Comparison of ENCODE assay signal across 1 cellular context in the genomic region with DNA sequence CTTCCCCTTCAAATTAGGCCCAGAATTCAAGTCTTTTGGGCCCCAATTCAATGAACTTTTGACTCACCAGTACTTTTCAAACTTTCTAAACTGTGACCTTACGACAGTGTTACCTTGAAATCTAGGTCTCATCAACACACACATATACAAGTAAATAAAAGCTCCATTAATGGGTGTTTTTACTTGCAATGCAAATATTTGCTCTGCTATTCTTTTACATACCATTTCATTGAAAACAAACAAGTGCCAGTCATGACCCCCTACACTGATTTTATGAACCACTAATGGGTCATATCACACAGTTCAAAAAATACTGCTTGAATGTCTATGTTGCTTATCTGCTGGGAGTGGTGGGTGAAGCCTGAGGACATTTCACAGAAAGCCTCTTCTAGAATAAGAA.
A peak's percentile ranks its signal among the peaks of the same experiment; 100 is the strongest.
TF ChIP-seq lines count a peak whose summit lies in the region.

No MANE protein-coding gene starts in this region.

TF ChIP-seq in HepG2, 621 proteins besides CTCF, POLR2A, EP300 and RAD21 (continued from another document and continues in another):
- TF ChIP-seq, protein P1, sequence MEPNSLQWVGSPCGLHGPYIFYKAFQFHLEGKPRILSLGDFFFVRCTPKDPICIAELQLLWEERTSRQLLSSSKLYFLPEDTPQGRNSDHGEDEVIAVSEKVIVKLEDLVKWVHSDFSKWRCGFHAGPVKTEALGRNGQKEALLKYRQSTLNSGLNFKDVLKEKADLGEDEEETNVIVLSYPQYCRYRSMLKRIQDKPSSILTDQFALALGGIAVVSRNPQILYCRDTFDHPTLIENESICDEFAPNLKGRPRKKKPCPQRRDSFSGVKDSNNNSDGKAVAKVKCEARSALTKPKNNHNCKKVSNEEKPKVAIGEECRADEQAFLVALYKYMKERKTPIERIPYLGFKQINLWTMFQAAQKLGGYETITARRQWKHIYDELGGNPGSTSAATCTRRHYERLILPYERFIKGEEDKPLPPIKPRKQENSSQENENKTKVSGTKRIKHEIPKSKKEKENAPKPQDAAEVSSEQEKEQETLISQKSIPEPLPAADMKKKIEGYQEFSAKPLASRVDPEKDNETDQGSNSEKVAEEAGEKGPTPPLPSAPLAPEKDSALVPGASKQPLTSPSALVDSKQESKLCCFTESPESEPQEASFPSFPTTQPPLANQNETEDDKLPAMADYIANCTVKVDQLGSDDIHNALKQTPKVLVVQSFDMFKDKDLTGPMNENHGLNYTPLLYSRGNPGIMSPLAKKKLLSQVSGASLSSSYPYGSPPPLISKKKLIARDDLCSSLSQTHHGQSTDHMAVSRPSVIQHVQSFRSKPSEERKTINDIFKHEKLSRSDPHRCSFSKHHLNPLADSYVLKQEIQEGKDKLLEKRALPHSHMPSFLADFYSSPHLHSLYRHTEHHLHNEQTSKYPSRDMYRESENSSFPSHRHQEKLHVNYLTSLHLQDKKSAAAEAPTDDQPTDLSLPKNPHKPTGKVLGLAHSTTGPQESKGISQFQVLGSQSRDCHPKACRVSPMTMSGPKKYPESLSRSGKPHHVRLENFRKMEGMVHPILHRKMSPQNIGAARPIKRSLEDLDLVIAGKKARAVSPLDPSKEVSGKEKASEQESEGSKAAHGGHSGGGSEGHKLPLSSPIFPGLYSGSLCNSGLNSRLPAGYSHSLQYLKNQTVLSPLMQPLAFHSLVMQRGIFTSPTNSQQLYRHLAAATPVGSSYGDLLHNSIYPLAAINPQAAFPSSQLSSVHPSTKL (CRISPR knock-in tag; IDR thresholded peaks at IDR 0.05): peak; percentile 93
- no peak for TF ChIP-seq ZNF597 (CRISPR knock-in tag; IDR thresholded peaks at IDR 0.05)
- TF ChIP-seq, protein P2, sequence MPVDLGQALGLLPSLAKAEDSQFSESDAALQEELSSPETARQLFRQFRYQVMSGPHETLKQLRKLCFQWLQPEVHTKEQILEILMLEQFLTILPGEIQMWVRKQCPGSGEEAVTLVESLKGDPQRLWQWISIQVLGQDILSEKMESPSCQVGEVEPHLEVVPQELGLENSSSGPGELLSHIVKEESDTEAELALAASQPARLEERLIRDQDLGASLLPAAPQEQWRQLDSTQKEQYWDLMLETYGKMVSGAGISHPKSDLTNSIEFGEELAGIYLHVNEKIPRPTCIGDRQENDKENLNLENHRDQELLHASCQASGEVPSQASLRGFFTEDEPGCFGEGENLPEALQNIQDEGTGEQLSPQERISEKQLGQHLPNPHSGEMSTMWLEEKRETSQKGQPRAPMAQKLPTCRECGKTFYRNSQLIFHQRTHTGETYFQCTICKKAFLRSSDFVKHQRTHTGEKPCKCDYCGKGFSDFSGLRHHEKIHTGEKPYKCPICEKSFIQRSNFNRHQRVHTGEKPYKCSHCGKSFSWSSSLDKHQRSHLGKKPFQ (CRISPR knock-in tag; IDR thresholded peaks at IDR 0.05; ENCODE audit: insufficient replicate concordance): no peak
- TF ChIP-seq SOX6 (IDR thresholded peaks at IDR 0.05): no peak
- peak; percentile 87 for TF ChIP-seq SOX6 (CRISPR knock-in tag; IDR thresholded peaks at IDR 0.05)
- TF ChIP-seq, protein P3, sequence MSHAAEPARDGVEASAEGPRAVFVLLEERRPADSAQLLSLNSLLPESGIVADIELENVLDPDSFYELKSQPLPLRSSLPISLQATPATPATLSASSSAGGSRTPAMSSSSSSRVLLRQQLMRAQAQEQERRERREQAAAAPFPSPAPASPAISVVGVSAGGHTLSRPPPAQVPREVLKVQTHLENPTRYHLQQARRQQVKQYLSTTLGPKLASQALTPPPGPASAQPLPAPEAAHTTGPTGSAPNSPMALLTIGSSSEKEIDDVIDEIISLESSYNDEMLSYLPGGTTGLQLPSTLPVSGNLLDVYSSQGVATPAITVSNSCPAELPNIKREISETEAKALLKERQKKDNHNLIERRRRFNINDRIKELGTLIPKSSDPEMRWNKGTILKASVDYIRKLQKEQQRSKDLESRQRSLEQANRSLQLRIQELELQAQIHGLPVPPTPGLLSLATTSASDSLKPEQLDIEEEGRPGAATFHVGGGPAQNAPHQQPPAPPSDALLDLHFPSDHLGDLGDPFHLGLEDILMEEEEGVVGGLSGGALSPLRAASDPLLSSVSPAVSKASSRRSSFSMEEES (CRISPR knock-in tag; IDR thresholded peaks at IDR 0.05): no peak
- TF ChIP-seq, protein P4, sequence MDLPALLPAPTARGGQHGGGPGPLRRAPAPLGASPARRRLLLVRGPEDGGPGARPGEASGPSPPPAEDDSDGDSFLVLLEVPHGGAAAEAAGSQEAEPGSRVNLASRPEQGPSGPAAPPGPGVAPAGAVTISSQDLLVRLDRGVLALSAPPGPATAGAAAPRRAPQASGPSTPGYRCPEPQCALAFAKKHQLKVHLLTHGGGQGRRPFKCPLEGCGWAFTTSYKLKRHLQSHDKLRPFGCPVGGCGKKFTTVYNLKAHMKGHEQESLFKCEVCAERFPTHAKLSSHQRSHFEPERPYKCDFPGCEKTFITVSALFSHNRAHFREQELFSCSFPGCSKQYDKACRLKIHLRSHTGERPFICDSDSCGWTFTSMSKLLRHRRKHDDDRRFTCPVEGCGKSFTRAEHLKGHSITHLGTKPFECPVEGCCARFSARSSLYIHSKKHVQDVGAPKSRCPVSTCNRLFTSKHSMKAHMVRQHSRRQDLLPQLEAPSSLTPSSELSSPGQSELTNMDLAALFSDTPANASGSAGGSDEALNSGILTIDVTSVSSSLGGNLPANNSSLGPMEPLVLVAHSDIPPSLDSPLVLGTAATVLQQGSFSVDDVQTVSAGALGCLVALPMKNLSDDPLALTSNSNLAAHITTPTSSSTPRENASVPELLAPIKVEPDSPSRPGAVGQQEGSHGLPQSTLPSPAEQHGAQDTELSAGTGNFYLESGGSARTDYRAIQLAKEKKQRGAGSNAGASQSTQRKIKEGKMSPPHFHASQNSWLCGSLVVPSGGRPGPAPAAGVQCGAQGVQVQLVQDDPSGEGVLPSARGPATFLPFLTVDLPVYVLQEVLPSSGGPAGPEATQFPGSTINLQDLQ (CRISPR knock-in tag; IDR thresholded peaks at IDR 0.05): no peak
- TF ChIP-seq HDAC2 (CRISPR knock-in tag; IDR thresholded peaks at IDR 0.05): peak; percentile 71
- TF ChIP-seq ZNF747 (CRISPR knock-in tag; IDR thresholded peaks at IDR 0.05; ENCODE audit: borderline replicate concordance): no peak
- 0 out of 2 replicates have a peak, but pooled peaks have one; percentile 30 for TF ChIP-seq ELF3 (CRISPR knock-in tag; IDR thresholded peaks at IDR 0.05)
- TF ChIP-seq ZFP36 (IDR thresholded peaks at IDR 0.05; ENCODE audit: borderline replicate concordance, low read depth, low read length, partially characterized antibody): no peak
- TF ChIP-seq, protein P5, sequence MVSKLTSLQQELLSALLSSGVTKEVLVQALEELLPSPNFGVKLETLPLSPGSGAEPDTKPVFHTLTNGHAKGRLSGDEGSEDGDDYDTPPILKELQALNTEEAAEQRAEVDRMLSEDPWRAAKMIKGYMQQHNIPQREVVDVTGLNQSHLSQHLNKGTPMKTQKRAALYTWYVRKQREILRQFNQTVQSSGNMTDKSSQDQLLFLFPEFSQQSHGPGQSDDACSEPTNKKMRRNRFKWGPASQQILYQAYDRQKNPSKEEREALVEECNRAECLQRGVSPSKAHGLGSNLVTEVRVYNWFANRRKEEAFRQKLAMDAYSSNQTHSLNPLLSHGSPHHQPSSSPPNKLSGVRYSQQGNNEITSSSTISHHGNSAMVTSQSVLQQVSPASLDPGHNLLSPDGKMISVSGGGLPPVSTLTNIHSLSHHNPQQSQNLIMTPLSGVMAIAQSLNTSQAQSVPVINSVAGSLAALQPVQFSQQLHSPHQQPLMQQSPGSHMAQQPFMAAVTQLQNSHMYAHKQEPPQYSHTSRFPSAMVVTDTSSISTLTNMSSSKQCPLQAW (CRISPR knock-in tag; IDR thresholded peaks at IDR 0.05): no peak
- peak; percentile 79; the same call in 1 of the 2 replicates for TF ChIP-seq SMYD3 (CRISPR knock-in tag; IDR thresholded peaks at IDR 0.05)
- TF ChIP-seq, protein P6, sequence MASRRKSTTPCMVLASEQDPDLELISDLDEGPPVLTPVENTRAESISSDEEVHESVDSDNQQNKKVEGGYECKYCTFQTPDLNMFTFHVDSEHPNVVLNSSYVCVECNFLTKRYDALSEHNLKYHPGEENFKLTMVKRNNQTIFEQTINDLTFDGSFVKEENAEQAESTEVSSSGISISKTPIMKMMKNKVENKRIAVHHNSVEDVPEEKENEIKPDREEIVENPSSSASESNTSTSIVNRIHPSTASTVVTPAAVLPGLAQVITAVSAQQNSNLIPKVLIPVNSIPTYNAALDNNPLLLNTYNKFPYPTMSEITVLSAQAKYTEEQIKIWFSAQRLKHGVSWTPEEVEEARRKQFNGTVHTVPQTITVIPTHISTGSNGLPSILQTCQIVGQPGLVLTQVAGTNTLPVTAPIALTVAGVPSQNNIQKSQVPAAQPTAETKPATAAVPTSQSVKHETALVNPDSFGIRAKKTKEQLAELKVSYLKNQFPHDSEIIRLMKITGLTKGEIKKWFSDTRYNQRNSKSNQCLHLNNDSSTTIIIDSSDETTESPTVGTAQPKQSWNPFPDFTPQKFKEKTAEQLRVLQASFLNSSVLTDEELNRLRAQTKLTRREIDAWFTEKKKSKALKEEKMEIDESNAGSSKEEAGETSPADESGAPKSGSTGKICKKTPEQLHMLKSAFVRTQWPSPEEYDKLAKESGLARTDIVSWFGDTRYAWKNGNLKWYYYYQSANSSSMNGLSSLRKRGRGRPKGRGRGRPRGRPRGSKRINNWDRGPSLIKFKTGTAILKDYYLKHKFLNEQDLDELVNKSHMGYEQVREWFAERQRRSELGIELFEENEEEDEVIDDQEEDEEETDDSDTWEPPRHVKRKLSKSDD (CRISPR knock-in tag; IDR thresholded peaks at IDR 0.05; ENCODE audit: low read depth): no peak
- no peak for TF ChIP-seq ZKSCAN5 (CRISPR knock-in tag; IDR thresholded peaks at IDR 0.05)
- no peak for TF ChIP-seq EEA1 (CRISPR knock-in tag; IDR thresholded peaks at IDR 0.05; ENCODE audit: borderline replicate concordance)
- TF ChIP-seq ZNF709 (CRISPR knock-in tag; IDR thresholded peaks at IDR 0.05): no peak
- TF ChIP-seq MED8 (CRISPR knock-in tag; IDR thresholded peaks at IDR 0.05; ENCODE audit: insufficient replicate concordance): no peak
- no peak for TF ChIP-seq ZNF124 (CRISPR knock-in tag; IDR thresholded peaks at IDR 0.05)
- no peak for TF ChIP-seq GPN1 (CRISPR knock-in tag; IDR thresholded peaks at IDR 0.05; ENCODE audit: borderline replicate concordance)
- no peak for TF ChIP-seq ZNF570 (CRISPR knock-in tag; IDR thresholded peaks at IDR 0.05; ENCODE audit: borderline replicate concordance)
- TF ChIP-seq, protein P7, sequence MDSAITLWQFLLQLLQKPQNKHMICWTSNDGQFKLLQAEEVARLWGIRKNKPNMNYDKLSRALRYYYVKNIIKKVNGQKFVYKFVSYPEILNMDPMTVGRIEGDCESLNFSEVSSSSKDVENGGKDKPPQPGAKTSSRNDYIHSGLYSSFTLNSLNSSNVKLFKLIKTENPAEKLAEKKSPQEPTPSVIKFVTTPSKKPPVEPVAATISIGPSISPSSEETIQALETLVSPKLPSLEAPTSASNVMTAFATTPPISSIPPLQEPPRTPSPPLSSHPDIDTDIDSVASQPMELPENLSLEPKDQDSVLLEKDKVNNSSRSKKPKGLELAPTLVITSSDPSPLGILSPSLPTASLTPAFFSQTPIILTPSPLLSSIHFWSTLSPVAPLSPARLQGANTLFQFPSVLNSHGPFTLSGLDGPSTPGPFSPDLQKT (CRISPR knock-in tag; IDR thresholded peaks at IDR 0.05; ENCODE audit: borderline replicate concordance): no peak
- no peak for TF ChIP-seq HIVEP1 (CRISPR knock-in tag; IDR thresholded peaks at IDR 0.05)
- TF ChIP-seq, protein P8, sequence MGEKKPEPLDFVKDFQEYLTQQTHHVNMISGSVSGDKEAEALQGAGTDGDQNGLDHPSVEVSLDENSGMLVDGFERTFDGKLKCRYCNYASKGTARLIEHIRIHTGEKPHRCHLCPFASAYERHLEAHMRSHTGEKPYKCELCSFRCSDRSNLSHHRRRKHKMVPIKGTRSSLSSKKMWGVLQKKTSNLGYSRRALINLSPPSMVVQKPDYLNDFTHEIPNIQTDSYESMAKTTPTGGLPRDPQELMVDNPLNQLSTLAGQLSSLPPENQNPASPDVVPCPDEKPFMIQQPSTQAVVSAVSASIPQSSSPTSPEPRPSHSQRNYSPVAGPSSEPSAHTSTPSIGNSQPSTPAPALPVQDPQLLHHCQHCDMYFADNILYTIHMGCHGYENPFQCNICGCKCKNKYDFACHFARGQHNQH (CRISPR knock-in tag; IDR thresholded peaks at IDR 0.05): peak; percentile 41; the same call in 1 of the 2 replicates
- TF ChIP-seq, protein P9, sequence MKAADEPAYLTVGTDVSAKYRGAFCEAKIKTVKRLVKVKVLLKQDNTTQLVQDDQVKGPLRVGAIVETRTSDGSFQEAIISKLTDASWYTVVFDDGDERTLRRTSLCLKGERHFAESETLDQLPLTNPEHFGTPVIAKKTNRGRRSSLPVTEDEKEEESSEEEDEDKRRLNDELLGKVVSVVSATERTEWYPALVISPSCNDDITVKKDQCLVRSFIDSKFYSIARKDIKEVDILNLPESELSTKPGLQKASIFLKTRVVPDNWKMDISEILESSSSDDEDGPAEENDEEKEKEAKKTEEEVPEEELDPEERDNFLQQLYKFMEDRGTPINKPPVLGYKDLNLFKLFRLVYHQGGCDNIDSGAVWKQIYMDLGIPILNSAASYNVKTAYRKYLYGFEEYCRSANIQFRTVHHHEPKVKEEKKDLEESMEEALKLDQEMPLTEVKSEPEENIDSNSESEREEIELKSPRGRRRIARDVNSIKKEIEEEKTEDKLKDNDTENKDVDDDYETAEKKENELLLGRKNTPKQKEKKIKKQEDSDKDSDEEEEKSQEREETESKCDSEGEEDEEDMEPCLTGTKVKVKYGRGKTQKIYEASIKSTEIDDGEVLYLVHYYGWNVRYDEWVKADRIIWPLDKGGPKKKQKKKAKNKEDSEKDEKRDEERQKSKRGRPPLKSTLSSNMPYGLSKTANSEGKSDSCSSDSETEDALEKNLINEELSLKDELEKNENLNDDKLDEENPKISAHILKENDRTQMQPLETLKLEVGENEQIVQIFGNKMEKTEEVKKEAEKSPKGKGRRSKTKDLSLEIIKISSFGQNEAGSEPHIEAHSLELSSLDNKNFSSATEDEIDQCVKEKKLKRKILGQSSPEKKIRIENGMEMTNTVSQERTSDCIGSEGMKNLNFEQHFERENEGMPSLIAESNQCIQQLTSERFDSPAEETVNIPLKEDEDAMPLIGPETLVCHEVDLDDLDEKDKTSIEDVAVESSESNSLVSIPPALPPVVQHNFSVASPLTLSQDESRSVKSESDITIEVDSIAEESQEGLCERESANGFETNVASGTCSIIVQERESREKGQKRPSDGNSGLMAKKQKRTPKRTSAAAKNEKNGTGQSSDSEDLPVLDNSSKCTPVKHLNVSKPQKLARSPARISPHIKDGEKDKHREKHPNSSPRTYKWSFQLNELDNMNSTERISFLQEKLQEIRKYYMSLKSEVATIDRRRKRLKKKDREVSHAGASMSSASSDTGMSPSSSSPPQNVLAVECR (CRISPR knock-in tag; IDR thresholded peaks at IDR 0.05; ENCODE audit: borderline replicate concordance): no peak
